30 cellular contexts compared by ENCODE assay signal in genomic region chr20:316316-317068, GRCh38. TPM values are rescaled to one million over a fixed set of nuclear protein-coding genes. Genes with fewer than 3 reads are reported as not detected.
A peak's percentile ranks its signal among the peaks of the same experiment; 100 is the strongest.
DNase-seq lines count a peak whose midpoint lies in the region; ATAC-seq and TF ChIP-seq lines count a peak whose summit lies in the region.
"Had no signal": no experiment of that assay in that cellular context is flagged by ENCODE, and none has a peak within 500 bp of the region (broad histone marks: within the 10 kb centered on the region; RNA-seq: fewer than 3 reads in every experiment).

No MANE protein-coding gene starts in this region.

- H3K9me3 ChIP-seq in adipocyte (ENCODE audit: control insufficient read depth, low read length) = no peaks in the 10 kb centered on the region
- H3K9me3 ChIP-seq: body of pancreas, neutrophil, prostate gland, upper lobe of right lung had no signal

- H3K4me1 ChIP-seq in adipocyte (ENCODE audit: control insufficient read depth, insufficient read depth, low read length) (peaks cover 8% of the 10 kb centered on the region), foreskin keratinocyte (peaks cover 15% of the 10 kb centered on the region)
- H3K4me1 ChIP-seq: body of pancreas, prostate gland, upper lobe of right lung had no signal

- DNase-seq in AG08395 (ENCODE audit: low spot score) = peak; percentile 41
- peak; percentile 27 for DNase-seq in GM03348 (ENCODE audit: low spot score)
- peak; percentile 57 for DNase-seq in adipocyte (ENCODE audit: low read depth)
- peak; percentile 58 to 69 for DNase-seq in foreskin keratinocyte
- no peak for DNase-seq in GOT3 (lab: John Stamatoyannopoulos, UW)
- DNase-seq in cardiac septum (ENCODE audit: low spot score) = no peak
- no peak for DNase-seq in inferior parietal cortex (ENCODE audit: extremely low spot score)
- DNase-seq: activated CD4-positive, alpha-beta T cell treated with anti-CD3 and anti-CD28 coated beads for 36 hours; activated CD8-positive, alpha-beta memory T cell treated with anti-CD3 and anti-CD28 coated beads for 24 hours; activated gamma-delta T cell; activated T-cell treated with anti-CD3 and anti-CD28 coated beads, Interleukin-2, amount 50 U/mL, for 1 hour; body of pancreas; CD4-positive, CD25-positive, alpha-beta regulatory T cell; DMS153; effector memory CD8-positive, alpha-beta T cell; Karpas-422; NCI-H1694 treated with DMSO at 0.1 percent for 48 hours; NCI-H2171 treated with DMSO at 0.1 percent for 48 hours; NCI-H526 treated with DMSO at 0.1 percent for 48 hours; substantia nigra; upper lobe of right lung had no signal

- H3K9ac ChIP-seq in adipocyte (ENCODE audit: low read length) = no peak overlapping the region

- H3K36me3 ChIP-seq in adipocyte (ENCODE audit: control insufficient read depth, insufficient read depth, low read length, severe bottlenecking) = no peaks in the 10 kb centered on the region
- H3K36me3 ChIP-seq: neutrophil, prostate gland, upper lobe of right lung had no signal

- ATAC-seq in foreskin keratinocyte (no peak), HG02610 (IDR thresholded peaks at IDR 0.05; ENCODE audit: unreplicated experiment) (no peak)
- ATAC-seq: activated CD4-positive, alpha-beta T cell treated with anti-CD3 and anti-CD28 coated beads for 36 hours; body of pancreas; effector memory CD8-positive, alpha-beta T cell; esophagus mucosa; GM23338; upper lobe of right lung had no signal

- no peak for TF ChIP-seq CTCF in foreskin keratinocyte (conservative IDR thresholded peaks at IDR 0.05)

- intact Hi-C loops in cardiac septum (cut with DNase I) = no loop called here

- H3K27me3 ChIP-seq in adipocyte (replicated peaks; ENCODE audit: control insufficient read depth, insufficient read depth, low read length) (no peaks in the 10 kb centered on the region), foreskin keratinocyte (no peaks in the 10 kb centered on the region)
- H3K27me3 ChIP-seq: body of pancreas, upper lobe of right lung had no signal

- peak overlapping the region; percentile 27 for H3K27ac ChIP-seq in foreskin keratinocyte
- H3K27ac ChIP-seq: body of pancreas, neutrophil, prostate gland, upper lobe of right lung had no signal

- H3K4me3 ChIP-seq in adipocyte (ENCODE audit: low read length) = no peak overlapping the region
- H3K4me3 ChIP-seq: body of pancreas, GM23338, prostate gland, upper lobe of right lung had no signal

RNA-seq across cellular contexts. Expression of gene SOX12, which starts 8.9 kb away (rescaled TPM):
- total RNA-seq in foreskin keratinocyte = 4.7 and 5.1 TPM in 2 replicates
- polyA plus RNA-seq in foreskin keratinocyte = 7.1 and 8.2 TPM in 2 replicates
- 10.6 TPM for total RNA-seq in cardiac septum

RNA-seq across cellular contexts. Expression of gene ZCCHC3, which starts 19.1 kb away (rescaled TPM):
- 6.2 and 8.6 TPM in 2 replicates for total RNA-seq in foreskin keratinocyte
- polyA plus RNA-seq in foreskin keratinocyte = 7.1 and 9.6 TPM in 2 replicates
- 10.4 TPM for total RNA-seq in cardiac septum

RNA-seq across cellular contexts. Expression of gene C20orf96, which starts 25.9 kb away (rescaled TPM):
- 1.7 and 1.8 TPM in 2 replicates for total RNA-seq in foreskin keratinocyte
- 3.2 and 3.8 TPM in 2 replicates for polyA plus RNA-seq in foreskin keratinocyte
- total RNA-seq in cardiac septum = 3.7 TPM

RNA-seq across cellular contexts. Expression of gene NRSN2, which starts 30.4 kb away (rescaled TPM):
- total RNA-seq in foreskin keratinocyte = 26.7 and 35.6 TPM in 2 replicates
- polyA plus RNA-seq in foreskin keratinocyte = 39.3 and 53.5 TPM in 2 replicates
- total RNA-seq in cardiac septum = 23.9 TPM

RNA-seq across cellular contexts. Expression of gene DEFB132, which starts 59.0 kb away (rescaled TPM):
- not detected in 2 replicates for total RNA-seq in foreskin keratinocyte
- not detected in 2 replicates for polyA plus RNA-seq in foreskin keratinocyte
- total RNA-seq in cardiac septum = not detected
- total RNA-seq: activated CD4-positive, alpha-beta T cell treated with anti-CD3 and anti-CD28 coated beads for 36 hours; body of pancreas; CD4-positive, CD25-positive, alpha-beta regulatory T cell; esophagus mucosa; GM23338; RPMI7951; SK-MEL-5; skeletal muscle tissue; T-helper 1 cell treated with Interleukin-12 subunit alpha and Interleukin-12 subunit beta and Interleukin-4 antibody, amounts not matched to agents 30 ng/mL and 1 ng/mL, for 36 hours; upper lobe of right lung had no signal
- polyA plus RNA-seq: CD4-positive, CD25-positive, alpha-beta regulatory T cell; GM23338 had no signal

Comparison
In these comparisons a context has a peak if more than half of its experiments do, and no peak if none do; other contexts are left out.
1. DNase-seq: peak in AG08395 (single experiment), GM03348 (single experiment), adipocyte (single experiment) and foreskin keratinocyte (2 of 2); none in GOT3 (single experiment), cardiac septum (single experiment) and inferior parietal cortex (single experiment).